ENCODE assay signal across 9 cellular contexts in the genomic region with DNA sequence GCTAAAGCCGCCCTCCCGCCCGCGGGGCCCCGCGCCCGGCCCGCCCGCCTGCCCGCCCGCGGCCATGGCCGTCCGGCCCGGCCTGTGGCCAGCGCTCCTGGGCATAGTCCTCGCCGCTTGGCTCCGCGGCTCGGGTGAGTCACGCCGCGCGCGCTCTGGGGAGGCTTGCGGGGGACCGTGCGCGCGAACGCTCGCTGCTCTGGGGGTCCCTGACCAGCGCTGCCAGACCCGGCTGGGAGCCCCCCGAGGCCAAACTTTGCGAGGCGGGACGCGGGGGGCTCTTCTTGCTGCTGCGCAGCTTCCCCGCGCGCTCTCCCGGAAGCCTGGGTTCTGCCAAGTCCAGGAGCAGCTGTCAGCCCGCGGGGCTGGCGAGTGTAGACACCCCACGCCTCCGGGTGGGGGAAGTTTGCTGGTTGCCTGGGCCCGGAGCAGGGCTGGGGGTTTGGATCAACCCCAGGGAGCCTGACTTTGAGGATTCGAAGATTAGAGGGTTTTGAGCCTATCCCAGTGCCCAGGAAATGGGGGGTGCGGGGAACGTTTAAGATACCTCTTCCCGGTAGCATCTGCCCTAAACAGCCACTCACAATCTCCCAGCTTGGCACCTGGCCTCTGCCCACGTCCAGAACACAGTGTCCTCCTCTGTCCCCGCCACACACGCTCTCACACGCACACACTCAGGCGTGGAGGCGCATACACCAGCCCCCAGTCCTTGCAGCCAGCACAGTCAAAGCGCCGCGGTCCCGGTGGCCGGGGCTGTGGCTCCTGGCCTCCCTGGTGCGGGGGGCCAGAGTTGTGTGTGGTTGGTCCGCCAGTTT. TPM values are rescaled to one million over a fixed set of nuclear protein-coding genes. Genes with fewer than 3 reads are reported as not detected.
DNase-seq lines count a peak whose midpoint lies in the region; ATAC-seq and TF ChIP-seq lines count a peak whose summit lies in the region.
"Had no signal": no experiment of that assay in that cellular context is flagged by ENCODE, and none has a peak within 500 bp of the region (broad histone marks: within the 10 kb centered on the region; RNA-seq: fewer than 3 reads in every experiment).

No MANE protein-coding gene starts in this region.

- peaks cover 84% of the 10 kb centered on the region for H3K27me3 Mint-ChIP-seq in activated T-cell treated with anti-CD3 and anti-CD28 coated beads, Interleukin-2, amount 50 U/mL, for 24 hours
- H3K27me3 Mint-ChIP-seq in activated B cell treated with CpG ODN at 0.5 μM for 24 hours, result peaks cover 68% of the 10 kb centered on the region

- CTCF ChIA-PET in activated B cell treated with CpG ODN at 0.5 μM for 24 hours (lab: Charles Lee), result interaction anchor here (1.2 kb wide), 1 partner anchor 150 kb away, joined by 3 read pairs; no protein-coding TSS in a partner anchor

- H3K36me3 Mint-ChIP-seq in activated T-cell treated with anti-CD3 and anti-CD28 coated beads, Interleukin-2, amount 50 U/mL, for 24 hours (ENCODE audit: low read depth), result no peaks in the 10 kb centered on the region
- H3K36me3 Mint-ChIP-seq in activated B cell treated with CpG ODN at 0.5 μM for 24 hours (ENCODE audit: low read depth), result no peaks in the 10 kb centered on the region

- peak overlapping the region; percentile 65 for H3K4me3 Mint-ChIP-seq in activated T-cell treated with anti-CD3 and anti-CD28 coated beads, Interleukin-2, amount 50 U/mL, for 24 hours
- peak overlapping the region; percentile 82 for H3K4me3 Mint-ChIP-seq in activated B cell treated with CpG ODN at 0.5 μM for 24 hours

- POLR2A ChIA-PET in activated B cell treated with CpG ODN at 0.5 μM for 24 hours (lab: Charles Lee), result no interaction called here

- H3K9me3 ChIP-seq in iPS-18a (ENCODE audit: control insufficient read depth, low read depth, low read length) (no peaks in the 10 kb centered on the region), subcutaneous abdominal adipose tissue (ENCODE audit: control insufficient read depth in 5 of 5, low read length in 5 of 5) (peaks cover 0 to 4% (median 0%) of the 10 kb centered on the region in 5 donors), tibial artery (no peaks in the 10 kb centered on the region)

- no peaks in the 10 kb centered on the region for H3K9me3 Mint-ChIP-seq in activated T-cell treated with anti-CD3 and anti-CD28 coated beads, Interleukin-2, amount 50 U/mL, for 24 hours
- H3K9me3 Mint-ChIP-seq in activated B cell treated with CpG ODN at 0.5 μM for 24 hours, result no peaks in the 10 kb centered on the region

- H3K36me3 ChIP-seq in iPS-18a (ENCODE audit: control insufficient read depth, low read depth, low read length), result no peaks in the 10 kb centered on the region
- H3K36me3 ChIP-seq in subcutaneous abdominal adipose tissue (ENCODE audit: control insufficient read depth in 5 of 5, insufficient read depth in 5 of 5, low read length in 5 of 5), result no peaks in the 10 kb centered on the region
- no peaks in the 10 kb centered on the region for H3K36me3 ChIP-seq in tibial artery

- H3K9ac ChIP-seq in iPS-18a (ENCODE audit: low read length) (no peak overlapping the region), subcutaneous abdominal adipose tissue (ENCODE audit: low read length in 5 of 5) (no peak overlapping the region)

- H3K4me3 ChIP-seq in iPS-18a (ENCODE audit: low read length) (peak overlapping the region; percentile 53), subcutaneous abdominal adipose tissue (ENCODE audit: low read depth in 1 of 5, low read length in 5 of 5) (peak overlapping the region in 3 of 5 donors; percentile 16 to 50 (median 40)), tibial artery (peak overlapping the region in 1 of 2 donors; percentile 29)

- no peak for TF ChIP-seq CTCF in activated B cell treated with CpG ODN at 0.5 μM for 24 hours (IDR thresholded peaks at IDR 0.05)
- no peak for TF ChIP-seq CTCF in tibial artery (IDR thresholded peaks at IDR 0.05)

- H3K27ac ChIP-seq in iPS-18a (ENCODE audit: low read length) (no peak overlapping the region), subcutaneous abdominal adipose tissue (ENCODE audit: low read depth, low read length) (no peak overlapping the region), tibial artery (no peak overlapping the region)

- ATAC-seq in activated B cell treated with CpG ODN at 0.5 μM for 24 hours (ENCODE audit: low read depth), result no peak

- peaks cover 81% of the 10 kb centered on the region for H3K27me3 ChIP-seq in iPS-18a (ENCODE audit: control insufficient read depth, insufficient read depth, low read length)
- H3K27me3 ChIP-seq in subcutaneous abdominal adipose tissue (ENCODE audit: control insufficient read depth in 5 of 5, insufficient read depth in 4 of 5, low read length in 5 of 5), result peaks cover 30 to 79% (median 65%) of the 10 kb centered on the region in 5 donors
- peaks cover 0 to 73% of the 10 kb centered on the region in 2 donors for H3K27me3 ChIP-seq in tibial artery

- H3K4me1 Mint-ChIP-seq in activated T-cell treated with anti-CD3 and anti-CD28 coated beads, Interleukin-2, amount 50 U/mL, for 24 hours (ENCODE audit: low read depth), result peaks cover 13% of the 10 kb centered on the region
- H3K4me1 Mint-ChIP-seq in activated B cell treated with CpG ODN at 0.5 μM for 24 hours, result peaks cover 18% of the 10 kb centered on the region

- H3K4me1 ChIP-seq in iPS-18a (ENCODE audit: control insufficient read depth, low read depth, low read length) (peaks cover 19% of the 10 kb centered on the region), subcutaneous abdominal adipose tissue (ENCODE audit: control insufficient read depth in 5 of 5, insufficient read depth in 5 of 5, low read length in 5 of 5) (peaks cover 0 to 17% (median 12%) of the 10 kb centered on the region in 5 donors), tibial artery (peaks cover 0 to 24% (median 20%) of the 10 kb centered on the region in 4 donors)

- intact Hi-C loops in activated B cell treated with CpG ODN at 0.5 μM for 24 hours (cut with micrococcal nuclease) (no loop called here), tibial artery (cut with DNase I; ENCODE audit: low total_unique reads) (no loop called here)

- H3K27ac Mint-ChIP-seq in activated T-cell treated with anti-CD3 and anti-CD28 coated beads, Interleukin-2, amount 50 U/mL, for 24 hours, result no peak overlapping the region
- no peak overlapping the region for H3K27ac Mint-ChIP-seq in activated B cell treated with CpG ODN at 0.5 μM for 24 hours

- DNase-seq in activated T-cell treated with anti-CD3 and anti-CD28 coated beads, Interleukin-2, amount 50 U/mL, for 24 hours, result peak; percentile 48
- no peak for DNase-seq in activated T-cell treated with anti-CD3 and anti-CD28 coated beads, Interleukin-2, amount 50 U/mL, for 1 hour
- no peak for DNase-seq in activated B cell treated with CpG ODN at 0.5 μM for 24 hours
- no peak for DNase-seq in stimulated activated CD4-positive, alpha-beta T cell treated with anti-CD3 and anti-CD28 coated beads, Interleukin-4, amount 100 ng/mL, for 24 hours
- DNase-seq in tibial artery, result no peak
- no peak for DNase-seq in activated CD4-positive, alpha-beta T cell treated with anti-CD3 and anti-CD28 coated beads for 4 hours

RNA-seq across cellular contexts. Expression of gene UNC5A, which starts 0.5 kb away (rescaled TPM):
- total RNA-seq in activated B cell treated with CpG ODN at 0.5 μM for 24 hours, result not detected in 2 replicates
- total RNA-seq: K562 had no signal
